ENCODE assay signal across 14 cellular contexts in the genomic region with DNA sequence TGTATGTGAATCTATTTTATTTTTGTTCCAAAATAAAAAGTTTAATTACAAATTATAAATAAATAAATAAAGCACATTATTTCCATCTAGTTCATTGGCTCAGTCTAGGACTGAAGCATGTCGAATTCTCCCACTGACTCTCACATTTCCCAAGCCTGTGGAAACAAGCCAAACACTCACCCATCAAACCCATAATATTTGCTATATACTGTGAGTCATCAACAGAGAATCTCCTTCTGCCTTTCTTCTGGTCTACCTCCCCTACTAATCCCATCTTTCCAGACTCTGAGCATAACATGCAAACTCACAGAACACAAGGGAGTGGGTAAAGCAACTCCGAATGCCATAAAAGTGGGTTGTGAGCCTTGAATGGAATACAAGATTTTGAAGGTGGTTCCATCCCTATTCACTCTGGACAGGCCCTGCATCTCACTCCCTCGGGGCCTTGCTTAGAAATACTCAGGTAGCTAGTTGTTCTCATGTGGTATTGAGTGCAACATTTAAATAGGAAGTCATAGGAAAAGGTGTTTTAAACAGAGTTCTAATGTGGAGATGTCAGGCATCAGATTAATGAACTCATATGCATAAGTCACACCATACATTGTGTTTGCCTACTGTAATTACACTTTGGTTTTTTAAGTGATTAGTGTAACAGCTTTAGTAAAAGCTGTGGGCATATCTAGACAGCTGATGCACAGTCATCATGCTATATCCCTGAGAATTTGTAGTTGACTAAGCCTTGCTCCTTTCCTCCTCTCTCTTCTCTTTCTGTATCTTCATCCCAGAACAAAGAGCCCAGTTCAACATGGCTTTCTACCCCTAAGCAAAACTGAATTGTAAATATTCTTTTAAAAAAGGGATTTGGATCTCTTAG.
DNase-seq lines count a peak whose midpoint lies in the region; ATAC-seq, FAIRE-seq and TF ChIP-seq lines count a peak whose summit lies in the region.
"Had no signal": no experiment of that assay in that cellular context is flagged by ENCODE, and none has a peak within 500 bp of the region (broad histone marks: within the 10 kb centered on the region; RNA-seq: fewer than 3 reads in every experiment).

No MANE protein-coding gene starts in this region.

- no peak for ATAC-seq in GM19397 (IDR thresholded peaks at IDR 0.05; ENCODE audit: unreplicated experiment)
- ATAC-seq: naive thymus-derived CD4-positive, alpha-beta T cell had no signal

- H3K4me3 ChIP-seq in astrocyte of the cerebellum (ENCODE audit: low read depth, low read length) = no peak overlapping the region

- no peak for TF ChIP-seq CTCF in astrocyte of the cerebellum (IDR thresholded peaks at IDR 0.05; ENCODE audit: low read depth, low read length, missing control alignments)

- DNase-seq in COLO829 (ENCODE audit: low spot score) (peak; percentile 31), HTR-8/SVneo (ENCODE audit: insufficient read length, low spot score) (peak; percentile 7), astrocyte of the cerebellum (ENCODE audit: low read depth) (peak; percentile 96), kidney tubule cell (ENCODE audit: low spot score) (peak; percentile 86), NCI-H748 treated with DMSO at 0.1 percent for 48 hours (lab: John Stamatoyannopoulos, UW) (no peak)
- DNase-seq in activated CD4-positive, alpha-beta T cell treated with anti-CD3 and anti-CD28 coated beads, Interleukin-2, amount 50 U/mL, for 4 hours = no peak
- DNase-seq in central memory CD4-positive, alpha-beta T cell = no peak
- DNase-seq: activated CD4-positive, alpha-beta T cell treated with anti-CD3 and anti-CD28 coated beads for 1 hour; activated naive CD4-positive, alpha-beta T cell; CD8-positive, alpha-beta memory T cell; naive thymus-derived CD4-positive, alpha-beta T cell; NCI-H2081; SHP77 treated with DMSO at 0.1 percent for 48 hours had no signal

- FAIRE-seq in HTR-8/SVneo (lab: Jason Lieb, UNC) = no peak

- in situ Hi-C loops in astrocyte of the cerebellum (cut with HindIII; ENCODE audit: low sequenced_read_pairs) = no loop called here

Comparison
In these comparisons a context has a peak if more than half of its experiments do, and no peak if none do; other contexts are left out.
1. DNase-seq: peak in COLO829 (single experiment), HTR-8/SVneo (single experiment), astrocyte of the cerebellum (single experiment) and kidney tubule cell (single experiment); none in NCI-H748 treated with DMSO at 0.1 percent for 48 hours (single experiment), activated CD4-positive, alpha-beta T cell treated with anti-CD3 and anti-CD28 coated beads, Interleukin-2, amount 50 U/mL, for 4 hours (0 of 2) and central memory CD4-positive, alpha-beta T cell (single experiment).